In genomic region chr15:50628421-50628820, GRCh38 we compare ENCODE assay signal across 27 cellular contexts.
"Had no signal": no experiment of that assay in that cellular context is flagged by ENCODE, and none has a peak within 500 bp of the region (broad histone marks: within the 10 kb centered on the region; RNA-seq: fewer than 3 reads in every experiment).

No MANE protein-coding gene starts in this region.

- ATAC-seq: foreskin keratinocyte; gastroesophageal sphincter; left lobe of liver; naive thymus-derived CD4-positive, alpha-beta T cell; psoas muscle; right cardiac atrium; stimulated activated effector memory CD8-positive, alpha-beta T cell treated with anti-CD3 and anti-CD28 coated beads, Interleukin-12 subunit alpha, Interleukin-12 subunit beta, amount 100 ng/mL, for 72 hours; upper lobe of right lung had no signal

- DNase-seq: colonic mucosa; effector CD8-positive, alpha-beta T cell; foreskin keratinocyte; heart left ventricle; kidney; midbrain; naive thymus-derived CD4-positive, alpha-beta T cell; nucleus accumbens; psoas muscle; right cardiac atrium; sigmoid colon; stimulated activated CD4-positive, alpha-beta T cell treated with anti-CD3 and anti-CD28 coated beads, Interleukin-2, amount 100 ng/mL, for 24 hours; stimulated activated CD4-positive, alpha-beta T cell treated with anti-CD3 and anti-CD28 coated beads, Interleukin-4, amount 100 ng/mL, for 24 hours; stimulated activated naive CD4-positive, alpha-beta T cell treated with Interleukin-2 at 50 U/mL for 16 hours; upper lobe of right lung; uterus had no signal

- H3K4me1 ChIP-seq: colonic mucosa, foreskin keratinocyte, psoas muscle, tibial nerve, upper lobe of right lung had no signal

- H3K9me3 Mint-ChIP-seq: dendritic cell treated with granulocyte-macrophage colony-stimulating factor and Interleukin-4, amounts not matched to agents 40 ng/mL and 50 ng/mL, for 4 days; memory B cell; naive thymus-derived CD4-positive, alpha-beta T cell; nephron; stimulated activated effector memory CD8-positive, alpha-beta T cell treated with anti-CD3 and anti-CD28 coated beads, Interleukin-12 subunit alpha, Interleukin-12 subunit beta, amount 100 ng/mL, for 72 hours had no signal

- H3K4me2 ChIP-seq: hepatocyte had no signal

- H3K4me1 Mint-ChIP-seq: memory B cell had no signal

- H3K27ac ChIP-seq: colonic mucosa, foreskin keratinocyte, hepatocyte, psoas muscle, thoracic aorta, tibial nerve, upper lobe of right lung had no signal

- H2AFZ ChIP-seq: hepatocyte had no signal

- H3K4me3 ChIP-seq: colonic mucosa, esophagus muscularis mucosa, gastroesophageal sphincter, heart left ventricle, hepatocyte, lung, psoas muscle, thoracic aorta, tibial nerve, upper lobe of right lung, uterus had no signal

- H3K27ac Mint-ChIP-seq: dendritic cell treated with granulocyte-macrophage colony-stimulating factor and Interleukin-4, amounts not matched to agents 40 ng/mL and 50 ng/mL, for 4 days; memory B cell; stimulated activated effector memory CD8-positive, alpha-beta T cell treated with anti-CD3 and anti-CD28 coated beads, Interleukin-12 subunit alpha, Interleukin-12 subunit beta, amount 100 ng/mL, for 72 hours had no signal

- H3K27me3 Mint-ChIP-seq: dendritic cell treated with granulocyte-macrophage colony-stimulating factor and Interleukin-4, amounts not matched to agents 40 ng/mL and 50 ng/mL, for 4 days; memory B cell; naive thymus-derived CD4-positive, alpha-beta T cell had no signal

- H3K4me3 Mint-ChIP-seq: dendritic cell treated with granulocyte-macrophage colony-stimulating factor and Interleukin-4, amounts not matched to agents 40 ng/mL and 50 ng/mL, for 4 days; memory B cell; naive thymus-derived CD4-positive, alpha-beta T cell; nephron; stimulated activated effector memory CD8-positive, alpha-beta T cell treated with anti-CD3 and anti-CD28 coated beads, Interleukin-12 subunit alpha, Interleukin-12 subunit beta, amount 100 ng/mL, for 72 hours had no signal

- H3K36me3 ChIP-seq: colonic mucosa, uterus had no signal

- H3K79me2 ChIP-seq: hepatocyte had no signal

- H3K9me3 ChIP-seq: colonic mucosa, esophagus muscularis mucosa, gastroesophageal sphincter, heart left ventricle, psoas muscle, sigmoid colon, thoracic aorta, tibial nerve, upper lobe of right lung, uterus had no signal

- H3K27me3 ChIP-seq: colonic mucosa, esophagus muscularis mucosa, foreskin keratinocyte, gastroesophageal sphincter, heart left ventricle, hepatocyte, sigmoid colon, tibial nerve, upper lobe of right lung, uterus had no signal
